ENCODE assay signal across 1 cellular context in genomic region chr3:98583766-98584165, GRCh38.
TF ChIP-seq lines count a peak whose summit lies in the region.

No MANE protein-coding gene starts in this region.

TF ChIP-seq in HCT116, 20 proteins besides CTCF, POLR2A, EP300 and RAD21 (continued from another document):
- TF ChIP-seq ZBTB33 (IDR thresholded peaks at IDR 0.05; ENCODE audit: extremely low read depth, insufficient replicate concordance, low read length) (no peak), POLR2AphosphoS5 (IDR thresholded peaks at IDR 0.05; ENCODE audit: low read depth, low read length) (no peak), SP1 (IDR thresholded peaks at IDR 0.05; ENCODE audit: low read depth) (no peak), EZH2 (IDR thresholded peaks at IDR 0.05) (no peak), SIN3A (IDR thresholded peaks at IDR 0.05; ENCODE audit: low read depth) (no peak), ZFX (IDR thresholded peaks at IDR 0.05) (no peak), CEBPB (IDR thresholded peaks at IDR 0.05; ENCODE audit: low read depth) (no peak), EGR1 (IDR thresholded peaks at IDR 0.05; ENCODE audit: low read depth) (no peak)
- TF ChIP-seq, protein P1, sequence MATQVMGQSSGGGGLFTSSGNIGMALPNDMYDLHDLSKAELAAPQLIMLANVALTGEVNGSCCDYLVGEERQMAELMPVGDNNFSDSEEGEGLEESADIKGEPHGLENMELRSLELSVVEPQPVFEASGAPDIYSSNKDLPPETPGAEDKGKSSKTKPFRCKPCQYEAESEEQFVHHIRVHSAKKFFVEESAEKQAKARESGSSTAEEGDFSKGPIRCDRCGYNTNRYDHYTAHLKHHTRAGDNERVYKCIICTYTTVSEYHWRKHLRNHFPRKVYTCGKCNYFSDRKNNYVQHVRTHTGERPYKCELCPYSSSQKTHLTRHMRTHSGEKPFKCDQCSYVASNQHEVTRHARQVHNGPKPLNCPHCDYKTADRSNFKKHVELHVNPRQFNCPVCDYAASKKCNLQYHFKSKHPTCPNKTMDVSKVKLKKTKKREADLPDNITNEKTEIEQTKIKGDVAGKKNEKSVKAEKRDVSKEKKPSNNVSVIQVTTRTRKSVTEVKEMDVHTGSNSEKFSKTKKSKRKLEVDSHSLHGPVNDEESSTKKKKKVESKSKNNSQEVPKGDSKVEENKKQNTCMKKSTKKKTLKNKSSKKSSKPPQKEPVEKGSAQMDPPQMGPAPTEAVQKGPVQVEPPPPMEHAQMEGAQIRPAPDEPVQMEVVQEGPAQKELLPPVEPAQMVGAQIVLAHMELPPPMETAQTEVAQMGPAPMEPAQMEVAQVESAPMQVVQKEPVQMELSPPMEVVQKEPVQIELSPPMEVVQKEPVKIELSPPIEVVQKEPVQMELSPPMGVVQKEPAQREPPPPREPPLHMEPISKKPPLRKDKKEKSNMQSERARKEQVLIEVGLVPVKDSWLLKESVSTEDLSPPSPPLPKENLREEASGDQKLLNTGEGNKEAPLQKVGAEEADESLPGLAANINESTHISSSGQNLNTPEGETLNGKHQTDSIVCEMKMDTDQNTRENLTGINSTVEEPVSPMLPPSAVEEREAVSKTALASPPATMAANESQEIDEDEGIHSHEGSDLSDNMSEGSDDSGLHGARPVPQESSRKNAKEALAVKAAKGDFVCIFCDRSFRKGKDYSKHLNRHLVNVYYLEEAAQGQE (IDR thresholded peaks at IDR 0.05; ENCODE audit: low read depth), result no peak
- TF ChIP-seq, protein P2, sequence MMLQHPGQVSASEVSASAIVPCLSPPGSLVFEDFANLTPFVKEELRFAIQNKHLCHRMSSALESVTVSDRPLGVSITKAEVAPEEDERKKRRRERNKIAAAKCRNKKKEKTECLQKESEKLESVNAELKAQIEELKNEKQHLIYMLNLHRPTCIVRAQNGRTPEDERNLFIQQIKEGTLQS (IDR thresholded peaks at IDR 0.05), result no peak
- TF ChIP-seq, protein P3, sequence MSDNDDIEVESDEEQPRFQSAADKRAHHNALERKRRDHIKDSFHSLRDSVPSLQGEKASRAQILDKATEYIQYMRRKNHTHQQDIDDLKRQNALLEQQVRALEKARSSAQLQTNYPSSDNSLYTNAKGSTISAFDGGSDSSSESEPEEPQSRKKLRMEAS (IDR thresholded peaks at IDR 0.05), result no peak
